1 cellular context compared by ENCODE assay signal in the genomic region with DNA sequence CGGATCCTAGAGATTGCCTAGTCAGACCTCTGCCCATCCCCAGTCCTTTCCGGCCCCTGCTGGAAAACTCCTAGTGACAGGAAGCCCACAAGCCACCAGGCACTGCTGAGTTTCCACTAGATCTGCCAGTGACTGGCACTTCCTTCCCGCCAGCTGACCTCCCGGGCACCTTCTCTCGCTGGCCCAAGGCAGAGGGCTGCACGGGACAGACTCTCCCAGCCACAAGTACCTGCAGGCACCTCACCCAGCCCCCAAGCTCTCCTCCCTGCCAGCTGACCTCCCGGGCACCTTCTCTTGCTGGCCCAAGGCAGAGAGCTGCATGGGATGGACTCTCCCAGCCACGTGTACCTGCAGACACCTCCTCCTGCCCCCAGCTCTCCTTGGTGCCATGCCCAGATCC.
TF ChIP-seq lines count a peak whose summit lies in the region.

No MANE protein-coding gene starts in this region.

TF ChIP-seq in WTC11, 78 proteins besides CTCF, POLR2A, EP300 and RAD21 (continued from another document):
- TF ChIP-seq, protein P1, sequence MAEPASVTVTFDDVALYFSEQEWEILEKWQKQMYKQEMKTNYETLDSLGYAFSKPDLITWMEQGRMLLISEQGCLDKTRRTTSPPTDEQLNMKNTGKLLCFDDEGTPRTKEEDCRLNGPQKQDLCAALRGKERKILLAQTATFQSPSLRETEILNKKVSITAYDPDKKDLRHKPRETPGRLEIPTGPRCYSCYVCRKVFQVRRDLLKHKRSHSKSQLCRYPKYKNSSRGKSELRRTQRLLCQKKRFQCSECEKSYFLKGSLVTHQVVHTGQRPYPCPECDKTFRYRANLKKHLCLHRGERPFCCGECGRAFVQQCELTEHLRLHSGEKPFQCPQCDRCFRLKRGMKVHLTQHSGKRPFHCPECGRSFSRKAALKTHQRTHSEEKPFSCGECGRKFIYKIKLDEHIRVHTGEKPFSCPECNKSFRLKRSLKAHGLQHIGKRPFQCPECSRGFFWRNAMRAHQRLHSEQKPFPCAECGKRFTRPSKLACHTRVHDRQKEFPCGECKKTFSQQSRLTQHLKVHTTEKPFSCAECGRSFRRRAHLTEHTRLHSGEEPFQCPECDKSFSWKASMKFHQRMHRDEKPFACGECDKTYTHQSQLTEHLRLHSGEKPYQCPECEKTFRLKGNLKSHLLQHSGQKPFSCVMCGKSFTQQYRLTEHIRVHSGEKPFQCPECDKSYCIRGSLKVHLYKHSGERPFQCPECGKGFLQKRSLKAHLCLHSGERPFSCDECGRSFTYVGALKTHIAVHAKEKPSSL (CRISPR knock-in tag; conservative IDR thresholded peaks at IDR 0.05): no peak
- TF ChIP-seq MXD4 (CRISPR knock-in tag; IDR thresholded peaks at IDR 0.05; ENCODE audit: borderline replicate concordance) (no peak), STAT6 (CRISPR knock-in tag; conservative IDR thresholded peaks at IDR 0.05; ENCODE audit: low read depth) (no peak), ATF1 (CRISPR knock-in tag; IDR thresholded peaks at IDR 0.05) (no peak), MAX (CRISPR knock-in tag; IDR thresholded peaks at IDR 0.05) (no peak), TP53 (CRISPR knock-in tag; IDR thresholded peaks at IDR 0.05) (no peak), JUN (CRISPR knock-in tag; IDR thresholded peaks at IDR 0.05) (no peak), RELA (CRISPR knock-in tag; IDR thresholded peaks at IDR 0.05; ENCODE audit: borderline replicate concordance) (no peak), ZNF317 (CRISPR knock-in tag; IDR thresholded peaks at IDR 0.05; ENCODE audit: borderline replicate concordance, low read depth) (no peak), TCF7 (CRISPR knock-in tag; IDR thresholded peaks at IDR 0.05; ENCODE audit: low read depth) (no peak), ZNF121 (CRISPR knock-in tag; IDR thresholded peaks at IDR 0.05) (no peak), ZNF532 (CRISPR knock-in tag; IDR thresholded peaks at IDR 0.05; ENCODE audit: borderline replicate concordance) (no peak)
- TF ChIP-seq, protein P2, sequence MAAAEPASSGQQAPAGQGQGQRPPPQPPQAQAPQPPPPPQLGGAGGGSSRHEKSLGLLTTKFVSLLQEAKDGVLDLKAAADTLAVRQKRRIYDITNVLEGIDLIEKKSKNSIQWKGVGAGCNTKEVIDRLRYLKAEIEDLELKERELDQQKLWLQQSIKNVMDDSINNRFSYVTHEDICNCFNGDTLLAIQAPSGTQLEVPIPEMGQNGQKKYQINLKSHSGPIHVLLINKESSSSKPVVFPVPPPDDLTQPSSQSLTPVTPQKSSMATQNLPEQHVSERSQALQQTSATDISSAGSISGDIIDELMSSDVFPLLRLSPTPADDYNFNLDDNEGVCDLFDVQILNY (CRISPR knock-in tag; IDR thresholded peaks at IDR 0.05): no peak
- TF ChIP-seq, protein P3, sequence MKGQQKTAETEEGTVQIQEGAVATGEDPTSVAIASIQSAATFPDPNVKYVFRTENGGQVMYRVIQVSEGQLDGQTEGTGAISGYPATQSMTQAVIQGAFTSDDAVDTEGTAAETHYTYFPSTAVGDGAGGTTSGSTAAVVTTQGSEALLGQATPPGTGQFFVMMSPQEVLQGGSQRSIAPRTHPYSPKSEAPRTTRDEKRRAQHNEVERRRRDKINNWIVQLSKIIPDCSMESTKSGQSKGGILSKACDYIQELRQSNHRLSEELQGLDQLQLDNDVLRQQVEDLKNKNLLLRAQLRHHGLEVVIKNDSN (CRISPR knock-in tag; IDR thresholded peaks at IDR 0.05): no peak
- TF ChIP-seq, protein P4, sequence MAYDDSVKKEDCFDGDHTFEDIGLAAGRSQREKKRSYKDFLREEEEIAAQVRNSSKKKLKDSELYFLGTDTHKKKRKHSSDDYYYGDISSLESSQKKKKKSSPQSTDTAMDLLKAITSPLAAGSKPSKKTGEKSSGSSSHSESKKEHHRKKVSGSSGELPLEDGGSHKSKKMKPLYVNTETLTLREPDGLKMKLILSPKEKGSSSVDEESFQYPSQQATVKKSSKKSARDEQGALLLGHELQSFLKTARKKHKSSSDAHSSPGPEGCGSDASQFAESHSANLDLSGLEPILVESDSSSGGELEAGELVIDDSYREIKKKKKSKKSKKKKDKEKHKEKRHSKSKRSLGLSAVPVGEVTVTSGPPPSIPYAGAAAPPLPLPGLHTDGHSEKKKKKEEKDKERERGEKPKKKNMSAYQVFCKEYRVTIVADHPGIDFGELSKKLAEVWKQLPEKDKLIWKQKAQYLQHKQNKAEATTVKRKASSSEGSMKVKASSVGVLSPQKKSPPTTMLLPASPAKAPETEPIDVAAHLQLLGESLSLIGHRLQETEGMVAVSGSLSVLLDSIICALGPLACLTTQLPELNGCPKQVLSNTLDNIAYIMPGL (CRISPR knock-in tag; IDR thresholded peaks at IDR 0.05): no peak
- TF ChIP-seq, protein P5, sequence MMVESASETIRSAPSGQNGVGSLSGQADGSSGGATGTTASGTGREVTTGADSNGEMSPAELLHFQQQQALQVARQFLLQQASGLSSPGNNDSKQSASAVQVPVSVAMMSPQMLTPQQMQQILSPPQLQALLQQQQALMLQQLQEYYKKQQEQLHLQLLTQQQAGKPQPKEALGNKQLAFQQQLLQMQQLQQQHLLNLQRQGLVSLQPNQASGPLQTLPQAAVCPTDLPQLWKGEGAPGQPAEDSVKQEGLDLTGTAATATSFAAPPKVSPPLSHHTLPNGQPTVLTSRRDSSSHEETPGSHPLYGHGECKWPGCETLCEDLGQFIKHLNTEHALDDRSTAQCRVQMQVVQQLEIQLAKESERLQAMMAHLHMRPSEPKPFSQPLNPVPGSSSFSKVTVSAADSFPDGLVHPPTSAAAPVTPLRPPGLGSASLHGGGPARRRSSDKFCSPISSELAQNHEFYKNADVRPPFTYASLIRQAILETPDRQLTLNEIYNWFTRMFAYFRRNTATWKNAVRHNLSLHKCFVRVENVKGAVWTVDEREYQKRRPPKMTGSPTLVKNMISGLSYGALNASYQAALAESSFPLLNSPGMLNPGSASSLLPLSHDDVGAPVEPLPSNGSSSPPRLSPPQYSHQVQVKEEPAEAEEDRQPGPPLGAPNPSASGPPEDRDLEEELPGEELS (CRISPR knock-in tag; IDR thresholded peaks at IDR 0.05): no peak
TF ChIP-seq in WTC11: peak in this region for 0.
